1 cellular context compared by ENCODE assay signal in the genomic region with DNA sequence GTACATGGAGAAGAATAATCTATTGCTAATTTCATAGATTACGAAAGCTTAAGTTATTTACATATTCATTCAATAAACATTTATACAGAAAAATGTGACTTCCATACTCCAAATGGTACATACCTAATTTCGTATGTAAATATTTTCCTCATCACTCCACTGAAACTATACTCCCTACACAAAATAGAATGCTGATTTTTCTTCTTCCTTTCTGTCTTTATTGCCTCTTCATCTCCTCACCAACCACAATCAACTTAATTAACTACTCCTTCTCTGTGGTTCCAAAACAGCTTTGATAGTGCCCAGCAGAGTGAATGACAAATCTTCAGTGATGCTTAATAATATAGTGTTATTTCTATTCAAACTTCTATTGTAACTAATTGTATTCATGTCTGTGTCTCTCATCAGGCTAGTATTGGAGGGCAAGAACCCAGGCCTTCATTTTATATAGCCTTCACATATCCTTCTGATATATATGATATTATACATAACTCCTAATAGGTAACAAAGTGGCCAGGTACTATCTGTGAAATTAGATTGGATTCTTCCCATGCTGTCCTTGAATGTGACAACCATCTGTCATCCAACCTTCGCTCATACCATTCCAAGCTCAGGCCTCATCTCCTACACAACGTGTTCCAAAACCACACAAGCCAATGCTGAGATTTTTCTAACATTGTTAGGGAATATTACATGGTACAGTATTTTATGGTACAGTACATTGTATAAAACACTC.
TF ChIP-seq lines count a peak whose summit lies in the region.

No MANE protein-coding gene starts in this region.

TF ChIP-seq in GM23338, 12 proteins besides CTCF, POLR2A, EP300 and RAD21 (continued from another document):
- TF ChIP-seq, protein P1, sequence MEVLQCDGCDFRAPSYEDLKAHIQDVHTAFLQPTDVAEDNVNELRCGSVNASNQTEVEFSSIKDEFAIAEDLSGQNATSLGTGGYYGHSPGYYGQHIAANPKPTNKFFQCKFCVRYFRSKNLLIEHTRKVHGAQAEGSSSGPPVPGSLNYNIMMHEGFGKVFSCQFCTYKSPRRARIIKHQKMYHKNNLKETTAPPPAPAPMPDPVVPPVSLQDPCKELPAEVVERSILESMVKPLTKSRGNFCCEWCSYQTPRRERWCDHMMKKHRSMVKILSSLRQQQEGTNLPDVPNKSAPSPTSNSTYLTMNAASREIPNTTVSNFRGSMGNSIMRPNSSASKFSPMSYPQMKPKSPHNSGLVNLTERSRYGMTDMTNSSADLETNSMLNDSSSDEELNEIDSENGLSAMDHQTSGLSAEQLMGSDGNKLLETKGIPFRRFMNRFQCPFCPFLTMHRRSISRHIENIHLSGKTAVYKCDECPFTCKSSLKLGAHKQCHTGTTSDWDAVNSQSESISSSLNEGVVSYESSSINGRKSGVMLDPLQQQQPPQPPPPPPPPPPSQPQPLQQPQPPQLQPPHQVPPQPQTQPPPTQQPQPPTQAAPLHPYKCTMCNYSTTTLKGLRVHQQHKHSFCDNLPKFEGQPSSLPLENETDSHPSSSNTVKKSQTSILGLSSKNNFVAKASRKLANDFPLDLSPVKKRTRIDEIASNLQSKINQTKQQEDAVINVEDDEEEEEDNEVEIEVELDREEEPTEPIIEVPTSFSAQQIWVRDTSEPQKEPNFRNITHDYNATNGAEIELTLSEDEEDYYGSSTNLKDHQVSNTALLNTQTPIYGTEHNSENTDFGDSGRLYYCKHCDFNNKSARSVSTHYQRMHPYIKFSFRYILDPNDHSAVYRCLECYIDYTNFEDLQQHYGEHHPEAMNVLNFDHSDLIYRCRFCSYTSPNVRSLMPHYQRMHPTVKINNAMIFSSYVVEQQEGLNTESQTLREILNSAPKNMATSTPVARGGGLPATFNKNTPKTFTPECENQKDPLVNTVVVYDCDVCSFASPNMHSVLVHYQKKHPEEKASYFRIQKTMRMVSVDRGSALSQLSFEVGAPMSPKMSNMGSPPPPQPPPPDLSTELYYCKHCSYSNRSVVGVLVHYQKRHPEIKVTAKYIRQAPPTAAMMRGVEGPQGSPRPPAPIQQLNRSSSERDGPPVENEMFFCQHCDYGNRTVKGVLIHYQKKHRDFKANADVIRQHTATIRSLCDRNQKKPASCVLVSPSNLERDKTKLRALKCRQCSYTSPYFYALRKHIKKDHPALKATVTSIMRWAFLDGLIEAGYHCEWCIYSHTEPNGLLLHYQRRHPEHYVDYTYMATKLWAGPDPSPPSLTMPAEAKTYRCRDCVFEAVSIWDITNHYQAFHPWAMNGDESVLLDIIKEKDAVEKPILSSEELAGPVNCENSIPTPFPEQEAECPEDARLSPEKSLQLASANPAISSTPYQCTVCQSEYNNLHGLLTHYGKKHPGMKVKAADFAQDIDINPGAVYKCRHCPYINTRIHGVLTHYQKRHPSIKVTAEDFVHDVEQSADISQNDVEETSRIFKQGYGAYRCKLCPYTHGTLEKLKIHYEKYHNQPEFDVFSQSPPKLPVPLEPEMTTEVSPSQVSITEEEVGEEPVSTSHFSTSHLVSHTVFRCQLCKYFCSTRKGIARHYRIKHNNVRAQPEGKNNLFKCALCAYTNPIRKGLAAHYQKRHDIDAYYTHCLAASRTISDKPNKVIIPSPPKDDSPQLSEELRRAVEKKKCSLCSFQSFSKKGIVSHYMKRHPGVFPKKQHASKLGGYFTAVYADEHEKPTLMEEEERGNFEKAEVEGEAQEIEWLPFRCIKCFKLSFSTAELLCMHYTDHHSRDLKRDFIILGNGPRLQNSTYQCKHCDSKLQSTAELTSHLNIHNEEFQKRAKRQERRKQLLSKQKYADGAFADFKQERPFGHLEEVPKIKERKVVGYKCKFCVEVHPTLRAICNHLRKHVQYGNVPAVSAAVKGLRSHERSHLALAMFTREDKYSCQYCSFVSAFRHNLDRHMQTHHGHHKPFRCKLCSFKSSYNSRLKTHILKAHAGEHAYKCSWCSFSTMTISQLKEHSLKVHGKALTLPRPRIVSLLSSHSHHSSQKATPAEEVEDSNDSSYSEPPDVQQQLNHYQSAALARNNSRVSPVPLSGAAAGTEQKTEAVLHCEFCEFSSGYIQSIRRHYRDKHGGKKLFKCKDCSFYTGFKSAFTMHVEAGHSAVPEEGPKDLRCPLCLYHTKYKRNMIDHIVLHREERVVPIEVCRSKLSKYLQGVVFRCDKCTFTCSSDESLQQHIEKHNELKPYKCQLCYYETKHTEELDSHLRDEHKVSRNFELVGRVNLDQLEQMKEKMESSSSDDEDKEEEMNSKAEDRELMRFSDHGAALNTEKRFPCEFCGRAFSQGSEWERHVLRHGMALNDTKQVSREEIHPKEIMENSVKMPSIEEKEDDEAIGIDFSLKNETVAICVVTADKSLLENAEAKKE (CRISPR knock-in tag; IDR thresholded peaks at IDR 0.05) = no peak
- no peak for TF ChIP-seq JUNB (IDR thresholded peaks at IDR 0.05; ENCODE audit: unreplicated experiment)
- no peak for TF ChIP-seq NANOG (IDR thresholded peaks at IDR 0.05; ENCODE audit: borderline replicate concordance)
- no peak for TF ChIP-seq REST (IDR thresholded peaks at IDR 0.05; ENCODE audit: unreplicated experiment)
- TF ChIP-seq EZH2 (IDR thresholded peaks at IDR 0.05; ENCODE audit: low read depth, unreplicated experiment) = no peak
- TF ChIP-seq ZNF114 (CRISPR knock-in tag; IDR thresholded peaks at IDR 0.05) = no peak
